In the genomic region with DNA sequence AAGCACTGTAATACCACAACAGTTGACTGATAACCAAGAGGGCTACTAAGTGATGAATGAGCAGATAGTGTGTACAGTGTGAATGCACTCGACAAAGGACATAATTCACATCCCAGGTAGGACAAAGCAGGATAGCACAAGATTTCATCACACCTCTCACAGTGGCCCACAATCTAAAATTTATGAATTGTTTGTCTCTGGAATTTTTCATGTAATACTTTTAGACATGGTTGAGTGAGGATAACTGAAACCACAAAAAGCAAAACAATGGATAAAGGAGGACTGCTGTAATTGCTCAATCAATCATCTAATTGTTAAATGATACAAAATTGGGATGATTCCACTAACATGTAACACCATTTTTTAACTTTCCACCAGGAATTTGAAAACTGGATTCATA, we compare ENCODE assay signal across 8 cellular contexts.
"Had no signal": no experiment of that assay in that cellular context is flagged by ENCODE, and none has a peak within 500 bp of the region (broad histone marks: within the 10 kb centered on the region; RNA-seq: fewer than 3 reads in every experiment).

No MANE protein-coding gene starts in this region.

- H3K27ac ChIP-seq: GM23248 had no signal

- DNase-seq: GM23248, GOT3, H7, HFFc6, IMR-90, KBM-7 had no signal

- H3K4me3 ChIP-seq: GM23248, HAP-1 had no signal

- ATAC-seq: HCT116 had no signal
